ENCODE assay signal across 1 cellular context in genomic region chr12:109537136-109537535, GRCh38.
TF ChIP-seq lines count a peak whose summit lies in the region.

No MANE protein-coding gene starts in this region.

TF ChIP-seq in WTC11, 78 proteins besides CTCF, POLR2A, EP300 and RAD21 (continued from another document):
- TF ChIP-seq USF2 (CRISPR knock-in tag; IDR thresholded peaks at IDR 0.05) = no peak
- TF ChIP-seq ZNF671 (CRISPR knock-in tag; IDR thresholded peaks at IDR 0.05) = no peak
